In the genomic region with DNA sequence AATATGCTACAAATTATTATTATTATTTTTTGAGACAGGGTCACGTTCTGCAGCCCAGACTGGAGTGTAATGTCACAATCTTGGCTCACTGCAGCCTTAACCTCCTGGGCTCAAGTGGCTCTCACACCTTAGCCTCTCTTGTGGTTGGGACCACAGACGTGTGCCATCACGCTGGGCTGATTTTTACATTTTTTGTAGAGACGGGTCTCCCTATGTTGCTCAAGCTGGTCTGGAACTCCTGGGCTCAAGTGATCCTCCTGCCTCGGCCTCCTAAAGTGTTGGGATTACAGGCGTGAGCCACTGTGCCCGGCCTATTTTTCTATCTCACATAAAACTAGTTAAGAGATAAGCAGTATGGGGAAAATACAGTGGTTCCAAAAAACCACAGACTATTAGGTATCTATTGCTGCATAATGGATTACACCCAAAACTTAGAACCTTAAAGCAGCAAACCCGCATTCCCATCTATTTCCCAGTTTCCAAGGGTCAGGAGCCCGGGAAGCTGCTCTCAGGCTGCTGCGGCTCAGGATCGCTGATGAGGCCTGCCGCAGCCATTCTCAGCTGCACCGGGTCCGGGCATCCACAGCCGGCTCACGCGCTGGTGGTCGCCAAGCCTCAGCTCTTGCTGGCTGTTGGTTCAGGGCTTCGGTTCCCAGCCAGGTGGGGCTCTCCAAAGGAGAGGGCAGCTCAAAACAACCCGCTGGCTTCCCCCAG, we compare ENCODE assay signal across 1 cellular context.
TF ChIP-seq lines count a peak whose summit lies in the region.

No MANE protein-coding gene starts in this region.

TF ChIP-seq in WTC11, 78 proteins besides CTCF, POLR2A, EP300 and RAD21 (continued from another document):
- TF ChIP-seq HMGXB4 (CRISPR knock-in tag; IDR thresholded peaks at IDR 0.05) (0 out of 2 replicates have a peak, but pooled peaks have one; percentile 22), ZNF532 (CRISPR knock-in tag; IDR thresholded peaks at IDR 0.05; ENCODE audit: borderline replicate concordance) (no peak), ZNF396 (CRISPR knock-in tag; IDR thresholded peaks at IDR 0.05; ENCODE audit: borderline replicate concordance) (no peak), KAT7 (CRISPR knock-in tag; IDR thresholded peaks at IDR 0.05; ENCODE audit: borderline replicate concordance) (peak; percentile 29; the same call in 1 of the 2 replicates)
- TF ChIP-seq, protein P1, sequence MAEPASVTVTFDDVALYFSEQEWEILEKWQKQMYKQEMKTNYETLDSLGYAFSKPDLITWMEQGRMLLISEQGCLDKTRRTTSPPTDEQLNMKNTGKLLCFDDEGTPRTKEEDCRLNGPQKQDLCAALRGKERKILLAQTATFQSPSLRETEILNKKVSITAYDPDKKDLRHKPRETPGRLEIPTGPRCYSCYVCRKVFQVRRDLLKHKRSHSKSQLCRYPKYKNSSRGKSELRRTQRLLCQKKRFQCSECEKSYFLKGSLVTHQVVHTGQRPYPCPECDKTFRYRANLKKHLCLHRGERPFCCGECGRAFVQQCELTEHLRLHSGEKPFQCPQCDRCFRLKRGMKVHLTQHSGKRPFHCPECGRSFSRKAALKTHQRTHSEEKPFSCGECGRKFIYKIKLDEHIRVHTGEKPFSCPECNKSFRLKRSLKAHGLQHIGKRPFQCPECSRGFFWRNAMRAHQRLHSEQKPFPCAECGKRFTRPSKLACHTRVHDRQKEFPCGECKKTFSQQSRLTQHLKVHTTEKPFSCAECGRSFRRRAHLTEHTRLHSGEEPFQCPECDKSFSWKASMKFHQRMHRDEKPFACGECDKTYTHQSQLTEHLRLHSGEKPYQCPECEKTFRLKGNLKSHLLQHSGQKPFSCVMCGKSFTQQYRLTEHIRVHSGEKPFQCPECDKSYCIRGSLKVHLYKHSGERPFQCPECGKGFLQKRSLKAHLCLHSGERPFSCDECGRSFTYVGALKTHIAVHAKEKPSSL (CRISPR knock-in tag; conservative IDR thresholded peaks at IDR 0.05), result no peak
